Comparison of ENCODE assay signal across 10 cellular contexts in genomic region chr4:168511780-168512467, GRCh38. TPM values are rescaled to one million over a fixed set of nuclear protein-coding genes. Genes with fewer than 3 reads are reported as not detected.
DNase-seq lines count a peak whose midpoint lies in the region; ATAC-seq and TF ChIP-seq lines count a peak whose summit lies in the region.
"Had no signal": no experiment of that assay in that cellular context is flagged by ENCODE, and none has a peak within 500 bp of the region (broad histone marks: within the 10 kb centered on the region; RNA-seq: fewer than 3 reads in every experiment).

No MANE protein-coding gene starts in this region.

- H3K27ac ChIP-seq in A673 (ENCODE audit: low read depth, low read length, poor library complexity, severe bottlenecking), result no peak overlapping the region
- H3K27ac ChIP-seq in esophagus squamous epithelium, result no peak overlapping the region
- H3K27ac ChIP-seq: breast epithelium had no signal

- TF ChIP-seq CTCF in A673 (conservative IDR thresholded peaks at IDR 0.05; ENCODE audit: low read depth, low read length) (no peak), GM10248 (IDR thresholded peaks at IDR 0.05; ENCODE audit: control extremely low read depth, extremely low read depth, low read depth, missing control alignments) (no peak), esophagus squamous epithelium (IDR thresholded peaks at IDR 0.05) (no peak)

- WGBS in esophagus squamous epithelium, 2 donors, result 75 to 79% methylated on average over 8 to 12 of the region's 13 CpGs

- peak overlapping the region; percentile 73 for H3K27ac Mint-ChIP-seq in T-helper 1 cell treated with Interleukin-12 subunit alpha and Interleukin-12 subunit beta and Interleukin-4 antibody, amounts not matched to agents 30 μg/mL and 1 μg/mL, for 36 hours
- H3K27ac Mint-ChIP-seq in immature natural killer cell, result no peak overlapping the region

- TF ChIP-seq POLR2A in esophagus squamous epithelium (IDR thresholded peaks at IDR 0.05), result no peak

- DNase-seq in activated T-cell treated with anti-CD3 and anti-CD28 coated beads for 4 hours (peak; percentile 31), immature natural killer cell (peak; percentile 5 to 27 (median 19)), A673 (ENCODE audit: low spot score) (no peak), GM10248 (ENCODE audit: extremely low spot score) (no peak), esophagus squamous epithelium (lab: John Stamatoyannopoulos, UW) (no peak)
- DNase-seq in stimulated activated CD8-positive, alpha-beta memory T cell treated with anti-CD3 and anti-CD28 coated beads, Interleukin-4, amount 100 ng/mL, for 1 hour (ENCODE audit: low read depth in 2 of 2, low spot score in 1 of 2), result peak; percentile 11 to 30
- DNase-seq: NCI-H1048 had no signal

- H3K4me1 ChIP-seq in A673 (ENCODE audit: insufficient read depth, low read length, poor library complexity, severe bottlenecking) (peaks cover 4% of the 10 kb centered on the region), esophagus squamous epithelium (peaks cover 0 to 9% (median 0%) of the 10 kb centered on the region in 3 donors)
- H3K4me1 ChIP-seq: breast epithelium had no signal

- H3K9me3 ChIP-seq in A673 (ENCODE audit: low read depth, low read length, poor library complexity, severe bottlenecking) (no peaks in the 10 kb centered on the region), esophagus squamous epithelium (no peaks in the 10 kb centered on the region)
- H3K9me3 ChIP-seq: breast epithelium had no signal

- H3K27me3 Mint-ChIP-seq in T-helper 1 cell treated with Interleukin-12 subunit alpha and Interleukin-12 subunit beta and Interleukin-4 antibody, amounts not matched to agents 30 μg/mL and 1 μg/mL, for 36 hours (ENCODE audit: low read depth), result peaks cover 25% of the 10 kb centered on the region
- peaks cover 0 to 1% (median 0%) of the 10 kb centered on the region in 3 donors for H3K27me3 Mint-ChIP-seq in immature natural killer cell (ENCODE audit: low read depth in 3 of 3)

- no peaks in the 10 kb centered on the region for H3K9me3 Mint-ChIP-seq in T-helper 1 cell treated with Interleukin-12 subunit alpha and Interleukin-12 subunit beta and Interleukin-4 antibody, amounts not matched to agents 30 μg/mL and 1 μg/mL, for 36 hours
- no peaks in the 10 kb centered on the region for H3K9me3 Mint-ChIP-seq in immature natural killer cell

- no TSS peak for BruUV-seq in A673 (replicated peaks; lab: Mats Ljungman, UMichigan)

- H3K36me3 Mint-ChIP-seq in T-helper 1 cell treated with Interleukin-12 subunit alpha and Interleukin-12 subunit beta and Interleukin-4 antibody, amounts not matched to agents 30 μg/mL and 1 μg/mL, for 36 hours (ENCODE audit: low read depth), result no peaks in the 10 kb centered on the region
- no peaks in the 10 kb centered on the region for H3K36me3 Mint-ChIP-seq in immature natural killer cell

- H3K27me3 ChIP-seq in A673 (replicated peaks; ENCODE audit: insufficient read depth, low read depth, low read length, poor library complexity) (no peaks in the 10 kb centered on the region), esophagus squamous epithelium (no peaks in the 10 kb centered on the region)
- H3K27me3 ChIP-seq: breast epithelium had no signal

- no peak overlapping the region for H3K4me3 Mint-ChIP-seq in T-helper 1 cell treated with Interleukin-12 subunit alpha and Interleukin-12 subunit beta and Interleukin-4 antibody, amounts not matched to agents 30 μg/mL and 1 μg/mL, for 36 hours
- H3K4me3 Mint-ChIP-seq in immature natural killer cell, result no peak overlapping the region

- intact Hi-C loops in A673 (cut with micrococcal nuclease; ENCODE audit: unreplicated experiment) (loop anchor here (5.0 to 10.0 kb wide), 4 partner anchors 203 to 980 kb away; no protein-coding TSS in a partner anchor), esophagus squamous epithelium (cut with DNase I) (loop anchor here (10.0 kb wide), 1 partner anchor 403 kb away; no protein-coding TSS in a partner anchor)

- POLR2A ChIA-PET in A673 (lab: Charles Lee; ENCODE audit: low non-redundant PET) (no interaction called here), GM10248 (lab: Yijun Ruan, JAX) (no interaction called here)

- CTCF ChIA-PET in A673 (lab: Charles Lee) (no interaction called here), GM10248 (lab: Yijun Ruan, JAX) (no interaction called here)

- H3K36me3 ChIP-seq in A673 (ENCODE audit: insufficient read depth, low read length, poor library complexity, severe bottlenecking), result no peaks in the 10 kb centered on the region
- no peaks in the 10 kb centered on the region for H3K36me3 ChIP-seq in esophagus squamous epithelium
- H3K36me3 ChIP-seq: breast epithelium had no signal

- H3K4me3 ChIP-seq in A673 (ENCODE audit: low read depth, low read length, poor library complexity, severe bottlenecking) (no peak overlapping the region), esophagus squamous epithelium (no peak overlapping the region)
- H3K4me3 ChIP-seq: breast epithelium had no signal

- ATAC-seq in GM19452 (IDR thresholded peaks at IDR 0.05; ENCODE audit: unreplicated experiment), result no peak

- peaks cover 28% of the 10 kb centered on the region for H3K4me1 Mint-ChIP-seq in T-helper 1 cell treated with Interleukin-12 subunit alpha and Interleukin-12 subunit beta and Interleukin-4 antibody, amounts not matched to agents 30 μg/mL and 1 μg/mL, for 36 hours (ENCODE audit: low read depth)
- peaks cover 9 to 10% of the 10 kb centered on the region in 2 donors for H3K4me1 Mint-ChIP-seq in immature natural killer cell

RNA-seq across cellular contexts. Expression of gene PALLD, which starts 15.1 kb away (rescaled TPM):
- 10 to 100 TPM in 2 of 3 donors, 1 to 10 TPM in 1; 7.4 to 20.8 (median 15.8) TPM for polyA plus RNA-seq in immature natural killer cell
- 44.1 and 58.7 TPM in 2 replicates for total RNA-seq in A673 (2021)
- total RNA-seq in esophagus squamous epithelium, result 100 to 1,000 TPM in 2 of 4 donors, 10 to 100 TPM in 2; 60.2 to 437 (median 118) TPM

RNA-seq across cellular contexts. Expression of gene DDX60L, which starts 31.6 kb away (rescaled TPM):
- polyA plus RNA-seq in immature natural killer cell, result 10 to 100 TPM; 18.2 to 30.5 (median 21.6) TPM
- total RNA-seq in A673 (2021), result 8.6 and 9.8 TPM in 2 replicates
- total RNA-seq in esophagus squamous epithelium, result 10 to 100 TPM in 1 of 4 donors, 1 to 10 TPM in 3; 1.1 to 10.1 (median 6.6) TPM

Comparison
In these comparisons a context has a peak if more than half of its experiments do, and no peak if none do; other contexts are left out.
1. DNase-seq: peak in activated T-cell treated with anti-CD3 and anti-CD28 coated beads for 4 hours (single experiment), immature natural killer cell (3 of 3) and stimulated activated CD8-positive, alpha-beta memory T cell treated with anti-CD3 and anti-CD28 coated beads, Interleukin-4, amount 100 ng/mL, for 1 hour (2 of 2); none in A673 (single experiment), GM10248 (single experiment) and esophagus squamous epithelium (single experiment).